In genomic region chr4:34371676-34372075, GRCh38 we compare ENCODE assay signal across 28 cellular contexts.
"Had no signal": no experiment of that assay in that cellular context is flagged by ENCODE, and none has a peak within 500 bp of the region (broad histone marks: within the 10 kb centered on the region; RNA-seq: fewer than 3 reads in every experiment).

No MANE protein-coding gene starts in this region.

- H3K9me3 ChIP-seq: adrenal gland, MG63, SJCRH30 had no signal

- H3K27me3 ChIP-seq: adrenal gland, brain microvascular endothelial cell, MG63, SJCRH30 had no signal

- DNase-seq: activated CD4-positive, alpha-beta T cell treated with anti-CD3 and anti-CD28 coated beads, Interleukin-2, amount 10 ng/mL, durations not matched to agents 7 days and 5 days; activated CD4-positive, alpha-beta T cell treated with anti-CD3 and anti-CD28 coated beads, Interleukin-2, amount 50 U/mL, for 48 hours; activated CD8-positive, alpha-beta T cell treated with anti-CD3 and anti-CD28 coated beads, Interleukin-2, amount 10 ng/mL, durations not matched to agents 7 days and 5 days; activated gamma-delta T cell treated with Interleukin-2 at 50 U/mL for 16 hours; activated naive CD4-positive, alpha-beta T cell treated with anti-CD3 and anti-CD28 coated beads for 36 hours; activated T-cell treated with anti-CD3 and anti-CD28 coated beads, Interleukin-2, amount 50 U/mL, for 24 hours; adrenal gland; anterior cingulate cortex; brain microvascular endothelial cell; Kasumi-1; KG1; MG63; NCI-H1048; NCI-H1105 treated with DMSO at 0.1 percent for 48 hours; NCI-H1436; NCI-H1694; NCI-H1930; NCI-H2171; NCI-H510A; NCI-H526; NCI-H748 treated with DMSO at 0.1 percent for 48 hours; NK-92 treated with Interleukin-12 subunit alpha and Interleukin-12 subunit beta, amount 100 ng/mL, for 24 hours; PC-9; SHP77; SJCRH30 had no signal

- ATAC-seq: activated CD8-positive, alpha-beta T cell treated with anti-CD3 and anti-CD28 coated beads, Interleukin-2, amount 10 ng/mL, durations not matched to agents 7 days and 5 days; activated naive CD4-positive, alpha-beta T cell treated with anti-CD3 and anti-CD28 coated beads, Interleukin-2, amount 50 U/mL, for 72 hours had no signal

- H3K4me1 ChIP-seq: adrenal gland, SJCRH30 had no signal

- H3K36me3 ChIP-seq: adrenal gland, brain microvascular endothelial cell, MG63, SJCRH30 had no signal

- H3K4me3 ChIP-seq: adrenal gland, MG63, PC-9, SJCRH30, SK-N-MC had no signal

- H3K27ac ChIP-seq: adrenal gland, brain microvascular endothelial cell, PC-9, RWPE1, SJCRH30 had no signal
